In genomic region chr7:138834583-138834982, GRCh38 we compare ENCODE assay signal across 19 cellular contexts. TPM values are rescaled to one million over a fixed set of nuclear protein-coding genes. Genes with fewer than 3 reads are reported as not detected.
"Had no signal": no experiment of that assay in that cellular context is flagged by ENCODE, and none has a peak within 500 bp of the region (broad histone marks: within the 10 kb centered on the region; RNA-seq: fewer than 3 reads in every experiment).

No MANE protein-coding gene starts in this region.

- H3K27me3 ChIP-seq: dorsolateral prefrontal cortex, right atrium auricular region, suprapubic skin had no signal

- H3K27ac ChIP-seq: dorsolateral prefrontal cortex, right atrium auricular region, skin epidermis, suprapubic skin had no signal

- DNase-seq: activated CD4-positive, CD25-positive, alpha-beta regulatory T cell; activated gamma-delta T cell; dorsolateral prefrontal cortex; endodermal cell; head of caudate nucleus; kidney glomerular epithelial cell; left ventricle myocardium superior; mesenchymal stem cell; nephron progenitor cell; occipital lobe; trophoblast cell had no signal

- H3K4me3 ChIP-seq: dorsolateral prefrontal cortex, right atrium auricular region, skin epidermis, suprapubic skin had no signal

- H3K36me3 ChIP-seq: right atrium auricular region, suprapubic skin had no signal

- H3K9me3 Mint-ChIP-seq: endodermal cell; stimulated activated naive CD8-positive, alpha-beta T cell treated with anti-CD3 and anti-CD28 coated beads, Interleukin-15, Interleukin-2, amounts not matched to agents 100 ng/mL and 50 ng/mL, for 24 hours had no signal

- H3K4me1 ChIP-seq: suprapubic skin had no signal

- H3K4me3 Mint-ChIP-seq: endodermal cell; nephron progenitor cell; stimulated activated naive CD8-positive, alpha-beta T cell treated with anti-CD3 and anti-CD28 coated beads, Interleukin-15, Interleukin-2, amounts not matched to agents 100 ng/mL and 50 ng/mL, for 24 hours had no signal

- ATAC-seq: left ventricle myocardium superior had no signal

- H3K27me3 Mint-ChIP-seq: progenitor cell of endocrine pancreas; stimulated activated naive CD8-positive, alpha-beta T cell treated with anti-CD3 and anti-CD28 coated beads, Interleukin-15, Interleukin-2, amounts not matched to agents 100 ng/mL and 50 ng/mL, for 24 hours had no signal

- H3K27ac Mint-ChIP-seq: endodermal cell; nephron progenitor cell; progenitor cell of endocrine pancreas; stimulated activated naive CD8-positive, alpha-beta T cell treated with anti-CD3 and anti-CD28 coated beads, Interleukin-15, Interleukin-2, amounts not matched to agents 100 ng/mL and 50 ng/mL, for 24 hours had no signal

RNA-seq across cellular contexts. Expression of gene ATP6V0A4, which starts 36.6 kb away (rescaled TPM):
- total RNA-seq: activated CD8-positive, alpha-beta memory T cell treated with anti-CD3 and anti-CD28 coated beads for 36 hours; left ventricle myocardium superior; right atrium auricular region had no signal

RNA-seq across cellular contexts. Expression of gene TMEM213, which starts 36.8 kb away (rescaled TPM):
- total RNA-seq: activated CD8-positive, alpha-beta memory T cell treated with anti-CD3 and anti-CD28 coated beads for 36 hours; dorsolateral prefrontal cortex; endodermal cell; epithelial cell of proximal tubule; frontal cortex; left ventricle myocardium superior; occipital lobe; progenitor cell of endocrine pancreas; right atrium auricular region had no signal
